Comparison of ENCODE assay signal across 1 cellular context in the genomic region with DNA sequence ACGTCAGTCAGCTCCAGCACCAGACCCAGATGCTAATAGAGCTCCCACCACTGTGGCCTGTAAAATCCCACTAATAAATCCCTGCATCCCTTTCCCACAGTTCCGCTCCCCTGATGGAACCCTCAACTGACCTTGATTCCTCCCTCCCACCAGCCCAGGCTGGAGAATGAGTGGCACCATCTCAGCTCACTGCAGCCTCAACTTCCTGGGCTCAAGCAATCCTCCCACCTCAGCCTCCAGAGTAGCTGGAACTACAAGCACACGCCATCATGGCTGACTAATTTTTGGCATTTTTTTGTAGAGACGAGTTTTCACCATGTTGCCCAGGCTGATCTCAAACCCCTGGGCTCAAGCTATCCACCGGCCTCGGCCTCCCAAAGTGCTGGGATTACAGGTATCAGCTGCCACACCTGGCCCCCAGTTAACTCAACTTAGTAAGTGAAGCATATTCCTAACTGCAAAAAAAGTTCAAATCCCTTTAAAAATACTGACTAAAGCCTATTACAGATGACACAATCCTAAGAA.
TF ChIP-seq lines count a peak whose summit lies in the region.

No MANE protein-coding gene starts in this region.

TF ChIP-seq in HepG2, 621 proteins besides CTCF, POLR2A, EP300 and RAD21 (continued from another document):
- TF ChIP-seq ZNF598 (CRISPR knock-in tag; IDR thresholded peaks at IDR 0.05; ENCODE audit: borderline replicate concordance) = peak; percentile 71; the same call in 1 of the 2 replicates
- TF ChIP-seq ZFAT (CRISPR knock-in tag; conservative IDR thresholded peaks at IDR 0.05) = 0 out of 2 replicates have a peak, but pooled peaks have one; percentile 44
- TF ChIP-seq, protein P1, sequence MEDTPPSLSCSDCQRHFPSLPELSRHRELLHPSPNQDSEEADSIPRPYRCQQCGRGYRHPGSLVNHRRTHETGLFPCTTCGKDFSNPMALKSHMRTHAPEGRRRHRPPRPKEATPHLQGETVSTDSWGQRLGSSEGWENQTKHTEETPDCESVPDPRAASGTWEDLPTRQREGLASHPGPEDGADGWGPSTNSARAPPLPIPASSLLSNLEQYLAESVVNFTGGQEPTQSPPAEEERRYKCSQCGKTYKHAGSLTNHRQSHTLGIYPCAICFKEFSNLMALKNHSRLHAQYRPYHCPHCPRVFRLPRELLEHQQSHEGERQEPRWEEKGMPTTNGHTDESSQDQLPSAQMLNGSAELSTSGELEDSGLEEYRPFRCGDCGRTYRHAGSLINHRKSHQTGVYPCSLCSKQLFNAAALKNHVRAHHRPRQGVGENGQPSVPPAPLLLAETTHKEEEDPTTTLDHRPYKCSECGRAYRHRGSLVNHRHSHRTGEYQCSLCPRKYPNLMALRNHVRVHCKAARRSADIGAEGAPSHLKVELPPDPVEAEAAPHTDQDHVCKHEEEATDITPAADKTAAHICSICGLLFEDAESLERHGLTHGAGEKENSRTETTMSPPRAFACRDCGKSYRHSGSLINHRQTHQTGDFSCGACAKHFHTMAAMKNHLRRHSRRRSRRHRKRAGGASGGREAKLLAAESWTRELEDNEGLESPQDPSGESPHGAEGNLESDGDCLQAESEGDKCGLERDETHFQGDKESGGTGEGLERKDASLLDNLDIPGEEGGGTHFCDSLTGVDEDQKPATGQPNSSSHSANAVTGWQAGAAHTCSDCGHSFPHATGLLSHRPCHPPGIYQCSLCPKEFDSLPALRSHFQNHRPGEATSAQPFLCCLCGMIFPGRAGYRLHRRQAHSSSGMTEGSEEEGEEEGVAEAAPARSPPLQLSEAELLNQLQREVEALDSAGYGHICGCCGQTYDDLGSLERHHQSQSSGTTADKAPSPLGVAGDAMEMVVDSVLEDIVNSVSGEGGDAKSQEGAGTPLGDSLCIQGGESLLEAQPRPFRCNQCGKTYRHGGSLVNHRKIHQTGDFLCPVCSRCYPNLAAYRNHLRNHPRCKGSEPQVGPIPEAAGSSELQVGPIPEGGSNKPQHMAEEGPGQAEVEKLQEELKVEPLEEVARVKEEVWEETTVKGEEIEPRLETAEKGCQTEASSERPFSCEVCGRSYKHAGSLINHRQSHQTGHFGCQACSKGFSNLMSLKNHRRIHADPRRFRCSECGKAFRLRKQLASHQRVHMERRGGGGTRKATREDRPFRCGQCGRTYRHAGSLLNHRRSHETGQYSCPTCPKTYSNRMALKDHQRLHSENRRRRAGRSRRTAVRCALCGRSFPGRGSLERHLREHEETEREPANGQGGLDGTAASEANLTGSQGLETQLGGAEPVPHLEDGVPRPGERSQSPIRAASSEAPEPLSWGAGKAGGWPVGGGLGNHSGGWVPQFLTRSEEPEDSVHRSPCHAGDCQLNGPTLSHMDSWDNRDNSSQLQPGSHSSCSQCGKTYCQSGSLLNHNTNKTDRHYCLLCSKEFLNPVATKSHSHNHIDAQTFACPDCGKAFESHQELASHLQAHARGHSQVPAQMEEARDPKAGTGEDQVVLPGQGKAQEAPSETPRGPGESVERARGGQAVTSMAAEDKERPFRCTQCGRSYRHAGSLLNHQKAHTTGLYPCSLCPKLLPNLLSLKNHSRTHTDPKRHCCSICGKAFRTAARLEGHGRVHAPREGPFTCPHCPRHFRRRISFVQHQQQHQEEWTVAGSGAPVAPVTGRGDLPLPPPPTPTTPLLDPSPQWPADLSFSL (CRISPR knock-in tag; IDR thresholded peaks at IDR 0.05) = no peak
- TF ChIP-seq, protein P2, sequence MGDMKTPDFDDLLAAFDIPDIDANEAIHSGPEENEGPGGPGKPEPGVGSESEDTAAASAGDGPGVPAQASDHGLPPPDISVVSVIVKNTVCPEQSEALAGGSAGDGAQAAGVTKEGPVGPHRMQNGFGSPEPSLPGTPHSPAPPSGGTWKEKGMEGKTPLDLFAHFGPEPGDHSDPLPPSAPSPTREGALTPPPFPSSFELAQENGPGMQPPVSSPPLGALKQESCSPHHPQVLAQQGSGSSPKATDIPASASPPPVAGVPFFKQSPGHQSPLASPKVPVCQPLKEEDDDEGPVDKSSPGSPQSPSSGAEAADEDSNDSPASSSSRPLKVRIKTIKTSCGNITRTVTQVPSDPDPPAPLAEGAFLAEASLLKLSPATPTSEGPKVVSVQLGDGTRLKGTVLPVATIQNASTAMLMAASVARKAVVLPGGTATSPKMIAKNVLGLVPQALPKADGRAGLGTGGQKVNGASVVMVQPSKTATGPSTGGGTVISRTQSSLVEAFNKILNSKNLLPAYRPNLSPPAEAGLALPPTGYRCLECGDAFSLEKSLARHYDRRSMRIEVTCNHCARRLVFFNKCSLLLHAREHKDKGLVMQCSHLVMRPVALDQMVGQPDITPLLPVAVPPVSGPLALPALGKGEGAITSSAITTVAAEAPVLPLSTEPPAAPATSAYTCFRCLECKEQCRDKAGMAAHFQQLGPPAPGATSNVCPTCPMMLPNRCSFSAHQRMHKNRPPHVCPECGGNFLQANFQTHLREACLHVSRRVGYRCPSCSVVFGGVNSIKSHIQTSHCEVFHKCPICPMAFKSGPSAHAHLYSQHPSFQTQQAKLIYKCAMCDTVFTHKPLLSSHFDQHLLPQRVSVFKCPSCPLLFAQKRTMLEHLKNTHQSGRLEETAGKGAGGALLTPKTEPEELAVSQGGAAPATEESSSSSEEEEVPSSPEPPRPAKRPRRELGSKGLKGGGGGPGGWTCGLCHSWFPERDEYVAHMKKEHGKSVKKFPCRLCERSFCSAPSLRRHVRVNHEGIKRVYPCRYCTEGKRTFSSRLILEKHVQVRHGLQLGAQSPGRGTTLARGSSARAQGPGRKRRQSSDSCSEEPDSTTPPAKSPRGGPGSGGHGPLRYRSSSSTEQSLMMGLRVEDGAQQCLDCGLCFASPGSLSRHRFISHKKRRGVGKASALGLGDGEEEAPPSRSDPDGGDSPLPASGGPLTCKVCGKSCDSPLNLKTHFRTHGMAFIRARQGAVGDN (CRISPR knock-in tag; IDR thresholded peaks at IDR 0.05) = no peak; the same call in 1 of the 2 replicates
- TF ChIP-seq ZMAT3 (CRISPR knock-in tag; conservative IDR thresholded peaks at IDR 0.05) = no peak
- TF ChIP-seq SALL2 (CRISPR knock-in tag; IDR thresholded peaks at IDR 0.05) = no peak
- no peak for TF ChIP-seq FOXK2 (IDR thresholded peaks at IDR 0.05)
- 0 out of 2 replicates have a peak, but pooled peaks have one; percentile 17 for TF ChIP-seq ZNF543 (CRISPR knock-in tag; IDR thresholded peaks at IDR 0.05)
- TF ChIP-seq ZNF891 (CRISPR knock-in tag; IDR thresholded peaks at IDR 0.05) = peak; percentile 15; the same call in 1 of the 2 replicates
- no peak for TF ChIP-seq ZNF749 (CRISPR knock-in tag; IDR thresholded peaks at IDR 0.05; ENCODE audit: borderline replicate concordance)
- TF ChIP-seq ZFX (CRISPR knock-in tag; IDR thresholded peaks at IDR 0.05; ENCODE audit: low read depth) = 0 out of 2 replicates have a peak, but pooled peaks have one; percentile 8
- TF ChIP-seq, protein P3, sequence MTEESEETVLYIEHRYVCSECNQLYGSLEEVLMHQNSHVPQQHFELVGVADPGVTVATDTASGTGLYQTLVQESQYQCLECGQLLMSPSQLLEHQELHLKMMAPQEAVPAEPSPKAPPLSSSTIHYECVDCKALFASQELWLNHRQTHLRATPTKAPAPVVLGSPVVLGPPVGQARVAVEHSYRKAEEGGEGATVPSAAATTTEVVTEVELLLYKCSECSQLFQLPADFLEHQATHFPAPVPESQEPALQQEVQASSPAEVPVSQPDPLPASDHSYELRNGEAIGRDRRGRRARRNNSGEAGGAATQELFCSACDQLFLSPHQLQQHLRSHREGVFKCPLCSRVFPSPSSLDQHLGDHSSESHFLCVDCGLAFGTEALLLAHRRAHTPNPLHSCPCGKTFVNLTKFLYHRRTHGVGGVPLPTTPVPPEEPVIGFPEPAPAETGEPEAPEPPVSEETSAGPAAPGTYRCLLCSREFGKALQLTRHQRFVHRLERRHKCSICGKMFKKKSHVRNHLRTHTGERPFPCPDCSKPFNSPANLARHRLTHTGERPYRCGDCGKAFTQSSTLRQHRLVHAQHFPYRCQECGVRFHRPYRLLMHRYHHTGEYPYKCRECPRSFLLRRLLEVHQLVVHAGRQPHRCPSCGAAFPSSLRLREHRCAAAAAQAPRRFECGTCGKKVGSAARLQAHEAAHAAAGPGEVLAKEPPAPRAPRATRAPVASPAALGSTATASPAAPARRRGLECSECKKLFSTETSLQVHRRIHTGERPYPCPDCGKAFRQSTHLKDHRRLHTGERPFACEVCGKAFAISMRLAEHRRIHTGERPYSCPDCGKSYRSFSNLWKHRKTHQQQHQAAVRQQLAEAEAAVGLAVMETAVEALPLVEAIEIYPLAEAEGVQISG (CRISPR knock-in tag; IDR thresholded peaks at IDR 0.05) = no peak
- no peak for TF ChIP-seq ZNF124 (CRISPR knock-in tag; IDR thresholded peaks at IDR 0.05)
- no peak for TF ChIP-seq TCF12 (IDR thresholded peaks at IDR 0.05)
- TF ChIP-seq TCF12 (CRISPR knock-in tag; IDR thresholded peaks at IDR 0.05) = no peak
- TF ChIP-seq, protein P4, sequence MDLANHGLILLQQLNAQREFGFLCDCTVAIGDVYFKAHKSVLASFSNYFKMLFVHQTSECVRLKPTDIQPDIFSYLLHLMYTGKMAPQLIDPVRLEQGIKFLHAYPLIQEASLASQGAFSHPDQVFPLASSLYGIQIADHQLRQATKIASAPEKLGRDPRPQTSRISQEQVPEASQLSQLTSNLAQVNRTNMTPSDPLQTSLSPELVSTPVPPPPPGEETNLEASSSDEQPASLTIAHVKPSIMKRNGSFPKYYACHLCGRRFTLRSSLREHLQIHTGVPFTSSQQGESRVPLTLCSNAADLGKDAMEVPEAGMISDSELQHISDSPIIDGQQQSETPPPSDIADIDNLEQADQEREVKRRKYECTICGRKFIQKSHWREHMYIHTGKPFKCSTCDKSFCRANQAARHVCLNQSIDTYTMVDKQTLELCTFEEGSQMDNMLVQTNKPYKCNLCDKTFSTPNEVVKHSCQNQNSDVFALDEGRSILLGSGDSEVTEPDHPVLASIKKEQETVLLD (CRISPR knock-in tag; IDR thresholded peaks at IDR 0.05; ENCODE audit: low read depth) = no peak
- no peak for TF ChIP-seq SIX1 (CRISPR knock-in tag; IDR thresholded peaks at IDR 0.05; ENCODE audit: borderline replicate concordance)
- no peak for TF ChIP-seq RBM39 (IDR thresholded peaks at IDR 0.05; ENCODE audit: low read depth, low read length, poor library complexity, severe bottlenecking)
- no peak for TF ChIP-seq CREB1 (IDR thresholded peaks at IDR 0.05)
- no peak for TF ChIP-seq CREB1 (CRISPR knock-in tag; IDR thresholded peaks at IDR 0.05)
- TF ChIP-seq, protein P5, sequence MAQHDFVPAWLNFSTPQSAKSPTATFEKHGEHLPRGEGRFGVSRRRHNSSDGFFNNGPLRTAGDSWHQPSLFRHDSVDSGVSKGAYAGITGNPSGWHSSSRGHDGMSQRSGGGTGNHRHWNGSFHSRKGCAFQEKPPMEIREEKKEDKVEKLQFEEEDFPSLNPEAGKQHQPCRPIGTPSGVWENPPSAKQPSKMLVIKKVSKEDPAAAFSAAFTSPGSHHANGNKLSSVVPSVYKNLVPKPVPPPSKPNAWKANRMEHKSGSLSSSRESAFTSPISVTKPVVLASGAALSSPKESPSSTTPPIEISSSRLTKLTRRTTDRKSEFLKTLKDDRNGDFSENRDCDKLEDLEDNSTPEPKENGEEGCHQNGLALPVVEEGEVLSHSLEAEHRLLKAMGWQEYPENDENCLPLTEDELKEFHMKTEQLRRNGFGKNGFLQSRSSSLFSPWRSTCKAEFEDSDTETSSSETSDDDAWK (CRISPR knock-in tag; IDR thresholded peaks at IDR 0.05) = no peak
- TF ChIP-seq BHLHE40 (IDR thresholded peaks at IDR 0.05; ENCODE audit: low read length) = no peak
- TF ChIP-seq, protein P6, sequence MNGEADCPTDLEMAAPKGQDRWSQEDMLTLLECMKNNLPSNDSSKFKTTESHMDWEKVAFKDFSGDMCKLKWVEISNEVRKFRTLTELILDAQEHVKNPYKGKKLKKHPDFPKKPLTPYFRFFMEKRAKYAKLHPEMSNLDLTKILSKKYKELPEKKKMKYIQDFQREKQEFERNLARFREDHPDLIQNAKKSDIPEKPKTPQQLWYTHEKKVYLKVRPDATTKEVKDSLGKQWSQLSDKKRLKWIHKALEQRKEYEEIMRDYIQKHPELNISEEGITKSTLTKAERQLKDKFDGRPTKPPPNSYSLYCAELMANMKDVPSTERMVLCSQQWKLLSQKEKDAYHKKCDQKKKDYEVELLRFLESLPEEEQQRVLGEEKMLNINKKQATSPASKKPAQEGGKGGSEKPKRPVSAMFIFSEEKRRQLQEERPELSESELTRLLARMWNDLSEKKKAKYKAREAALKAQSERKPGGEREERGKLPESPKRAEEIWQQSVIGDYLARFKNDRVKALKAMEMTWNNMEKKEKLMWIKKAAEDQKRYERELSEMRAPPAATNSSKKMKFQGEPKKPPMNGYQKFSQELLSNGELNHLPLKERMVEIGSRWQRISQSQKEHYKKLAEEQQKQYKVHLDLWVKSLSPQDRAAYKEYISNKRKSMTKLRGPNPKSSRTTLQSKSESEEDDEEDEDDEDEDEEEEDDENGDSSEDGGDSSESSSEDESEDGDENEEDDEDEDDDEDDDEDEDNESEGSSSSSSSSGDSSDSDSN (CRISPR knock-in tag; IDR thresholded peaks at IDR 0.05) = 0 out of 2 replicates have a peak, but pooled peaks have one; percentile 20
- TF ChIP-seq ZNF160 (CRISPR knock-in tag; IDR thresholded peaks at IDR 0.05) = no peak
- TF ChIP-seq ZNF296 (CRISPR knock-in tag; conservative IDR thresholded peaks at IDR 0.05) = no peak
